Comparison of ENCODE assay signal across 8 cellular contexts in genomic region chr13:113820813-113821651, GRCh38.
DNase-seq lines count a peak whose midpoint lies in the region; ATAC-seq and TF ChIP-seq lines count a peak whose summit lies in the region.

No MANE protein-coding gene starts in this region.

- H3K9me3 ChIP-seq in tibial artery, result no peaks in the 10 kb centered on the region

- no peak overlapping the region; the same call in 1 of the 2 replicates for H3K4me3 ChIP-seq in AG09309 (ENCODE audit: control insufficient read depth, low read depth, low read length)
- peak overlapping the region; percentile 7 to 31 for H3K4me3 ChIP-seq in tibial artery

- H3K36me3 ChIP-seq in tibial artery, result peaks cover 22 to 43% (median 40%) of the 10 kb centered on the region in 3 donors

- H3K27me3 ChIP-seq in tibial artery, result no peaks in the 10 kb centered on the region

- H3K4me1 ChIP-seq in tibial artery, result peaks cover 0 to 56% (median 45%) of the 10 kb centered on the region in 4 donors

- ATAC-seq in HG03565 (IDR thresholded peaks at IDR 0.05; ENCODE audit: unreplicated experiment) (no peak), GM19455 (IDR thresholded peaks at IDR 0.05; ENCODE audit: unreplicated experiment) (no peak), HG03460 (IDR thresholded peaks at IDR 0.05; ENCODE audit: unreplicated experiment) (no peak)

- peak overlapping the region; percentile 83 to 90 for H3K27ac ChIP-seq in tibial artery

- intact Hi-C loops in tibial artery (cut with DNase I; ENCODE audit: low total_unique reads), result no loop called here

- DNase-seq in AG09309 (ENCODE audit: low read depth) (peak; percentile 95), NCI-H2107 treated with DMSO at 0.1 percent for 48 hours (lab: John Stamatoyannopoulos, UW; ENCODE audit: unreplicated experiment) (peak; percentile 73), cerebellar nuclear complex (lab: John Stamatoyannopoulos, UW) (peak; percentile 10 to 28), left kidney (ENCODE audit: low read depth, low spot score) (peak; percentile 80), tibial artery (peak; percentile 86 to 94)

- TF ChIP-seq CTCF in AG09309 (IDR thresholded peaks at IDR 0.05; ENCODE audit: control insufficient read depth, insufficient read depth, low read depth, low read length, missing control alignments), result peak; percentile 27
- TF ChIP-seq CTCF in tibial artery (IDR thresholded peaks at IDR 0.05), result peak; percentile 10 to 13

Comparison
In these comparisons a context has a peak if more than half of its experiments do, and no peak if none do; other contexts are left out.
1. DNase-seq: peak in every context shown above with its lines; median percentile 95 in AG09309; 90 in tibial artery; 80 in left kidney; 73 in NCI-H2107 treated with DMSO at 0.1 percent for 48 hours; 19 in cerebellar nuclear complex.